In genomic region chr13:98332691-98333090, GRCh38 we compare ENCODE assay signal across 21 cellular contexts.
"Had no signal": no experiment of that assay in that cellular context is flagged by ENCODE, and none has a peak within 500 bp of the region (broad histone marks: within the 10 kb centered on the region; RNA-seq: fewer than 3 reads in every experiment).

No MANE protein-coding gene starts in this region.

- H3K9me3 Mint-ChIP-seq: activated CD4-positive, alpha-beta T cell treated with anti-CD3 and anti-CD28 coated beads, Interleukin-2, amount 10 ng/mL, durations not matched to agents 7 days and 5 days; activated naive CD4-positive, alpha-beta T cell treated with anti-CD3 and anti-CD28 coated beads, Interleukin-2, amount 50 U/mL, for 24 hours; activated naive CD8-positive, alpha-beta T cell treated with anti-CD3 and anti-CD28 coated beads, Interleukin-2, amount 50 U/mL, for 24 hours; activated T-helper 2 cell treated with anti-CD3 and anti-CD28 coated beads, Interferon-gamma antibody, Interleukin-2, Interleukin-4, amounts not matched to agents 10 μg/mL and 5 μg/mL and 100 μg/mL, durations not matched to agents 14 hours and 24 hours and 36 hours; stimulated activated effector memory CD8-positive, alpha-beta T cell treated with anti-CD3 and anti-CD28 coated beads, Interleukin-12 subunit alpha, Interleukin-12 subunit beta, amount 100 ng/mL, for 72 hours had no signal

- H3K27me3 Mint-ChIP-seq: activated CD8-positive, alpha-beta T cell treated with anti-CD3 and anti-CD28 coated beads for 36 hours; type B pancreatic cell had no signal

- H3K27me3 ChIP-seq: esophagus muscularis mucosa, foreskin keratinocyte, heart left ventricle, uterus had no signal

- H3K4me3 ChIP-seq: esophagus muscularis mucosa, heart left ventricle, skin epidermis, uterus had no signal

- H3K27ac ChIP-seq: esophagus muscularis mucosa, foreskin keratinocyte, heart left ventricle, skin epidermis, uterus had no signal

- DNase-seq: activated CD4-positive, alpha-beta T cell treated with anti-CD3 and anti-CD28 coated beads for 1 hour; activated CD4-positive, alpha-beta T cell treated with anti-CD3 and anti-CD28 coated beads, Interleukin-2, amount 10 ng/mL, durations not matched to agents 7 days and 5 days; activated CD8-positive, alpha-beta T cell treated with anti-CD3 and anti-CD28 coated beads for 36 hours; activated naive CD8-positive, alpha-beta T cell treated with anti-CD3 and anti-CD28 coated beads, Interleukin-2, amount 50 U/mL, for 24 hours; activated T-cell treated with anti-CD3 and anti-CD28 coated beads, Interleukin-2, amount 50 U/mL, for 48 hours; foreskin keratinocyte; heart left ventricle; left ventricle myocardium superior; naive B cell; stimulated activated CD4-positive, alpha-beta T cell treated with anti-CD3 and anti-CD28 coated beads, Interleukin-12 subunit alpha, Interleukin-12 subunit beta, amount 100 ng/mL, for 4 hours; stimulated activated CD4-positive, alpha-beta T cell treated with anti-CD3 and anti-CD28 coated beads, Interleukin-4, amount 100 ng/mL, for 1 hour; T-helper 17 cell; T1000; uterus had no signal

- H3K4me3 Mint-ChIP-seq: activated CD4-positive, alpha-beta T cell treated with anti-CD3 and anti-CD28 coated beads, Interleukin-2, amount 10 ng/mL, durations not matched to agents 7 days and 5 days; activated CD8-positive, alpha-beta T cell treated with anti-CD3 and anti-CD28 coated beads for 36 hours; activated naive CD4-positive, alpha-beta T cell treated with anti-CD3 and anti-CD28 coated beads, Interleukin-2, amount 50 U/mL, for 24 hours; activated naive CD8-positive, alpha-beta T cell treated with anti-CD3 and anti-CD28 coated beads, Interleukin-2, amount 50 U/mL, for 24 hours; naive B cell; stimulated activated effector memory CD8-positive, alpha-beta T cell treated with anti-CD3 and anti-CD28 coated beads, Interleukin-12 subunit alpha, Interleukin-12 subunit beta, amount 100 ng/mL, for 72 hours; stimulated activated naive CD8-positive, alpha-beta T cell treated with anti-CD3 and anti-CD28 coated beads, Interleukin-15, Interleukin-2, amounts not matched to agents 100 ng/mL and 50 ng/mL, for 24 hours; T-helper 17 cell; type B pancreatic cell had no signal

- H3K36me3 ChIP-seq: esophagus muscularis mucosa, heart left ventricle, uterus had no signal

- H3K9me3 ChIP-seq: esophagus muscularis mucosa, heart left ventricle, uterus had no signal

- H3K27ac Mint-ChIP-seq: activated CD4-positive, alpha-beta T cell treated with anti-CD3 and anti-CD28 coated beads, Interleukin-2, amount 10 ng/mL, durations not matched to agents 7 days and 5 days; activated CD8-positive, alpha-beta T cell treated with anti-CD3 and anti-CD28 coated beads for 36 hours; activated naive CD4-positive, alpha-beta T cell treated with anti-CD3 and anti-CD28 coated beads, Interleukin-2, amount 50 U/mL, for 24 hours; activated naive CD8-positive, alpha-beta T cell treated with anti-CD3 and anti-CD28 coated beads, Interleukin-2, amount 50 U/mL, for 24 hours; activated T-helper 2 cell treated with anti-CD3 and anti-CD28 coated beads, Interferon-gamma antibody, Interleukin-2, Interleukin-4, amounts not matched to agents 10 μg/mL and 5 μg/mL and 100 μg/mL, durations not matched to agents 14 hours and 24 hours and 36 hours; stimulated activated effector memory CD8-positive, alpha-beta T cell treated with anti-CD3 and anti-CD28 coated beads, Interleukin-12 subunit alpha, Interleukin-12 subunit beta, amount 100 ng/mL, for 72 hours; stimulated activated naive CD8-positive, alpha-beta T cell treated with anti-CD3 and anti-CD28 coated beads, Interleukin-15, Interleukin-2, amounts not matched to agents 100 ng/mL and 50 ng/mL, for 24 hours; T-helper 17 cell; type B pancreatic cell had no signal

- H3K4me1 Mint-ChIP-seq: activated CD4-positive, alpha-beta T cell treated with anti-CD3 and anti-CD28 coated beads, Interleukin-2, amount 10 ng/mL, durations not matched to agents 7 days and 5 days; activated naive CD4-positive, alpha-beta T cell treated with anti-CD3 and anti-CD28 coated beads, Interleukin-2, amount 50 U/mL, for 24 hours; activated naive CD8-positive, alpha-beta T cell treated with anti-CD3 and anti-CD28 coated beads, Interleukin-2, amount 50 U/mL, for 24 hours; naive B cell; stimulated activated effector memory CD8-positive, alpha-beta T cell treated with anti-CD3 and anti-CD28 coated beads, Interleukin-12 subunit alpha, Interleukin-12 subunit beta, amount 100 ng/mL, for 72 hours; T-helper 17 cell had no signal

- ATAC-seq: activated CD8-positive, alpha-beta T cell treated with anti-CD3 and anti-CD28 coated beads for 36 hours; activated naive CD8-positive, alpha-beta T cell treated with anti-CD3 and anti-CD28 coated beads, Interleukin-2, amount 50 U/mL, for 24 hours; foreskin keratinocyte; heart left ventricle; left ventricle myocardium superior; stimulated activated effector memory CD8-positive, alpha-beta T cell treated with anti-CD3 and anti-CD28 coated beads, Interleukin-12 subunit alpha, Interleukin-12 subunit beta, amount 100 ng/mL, for 72 hours; T-helper 17 cell had no signal

- H3K36me3 Mint-ChIP-seq: stimulated activated effector memory CD8-positive, alpha-beta T cell treated with anti-CD3 and anti-CD28 coated beads, Interleukin-12 subunit alpha, Interleukin-12 subunit beta, amount 100 ng/mL, for 72 hours had no signal

- H3K4me1 ChIP-seq: foreskin keratinocyte had no signal
